16 cellular contexts compared by ENCODE assay signal in the genomic region with DNA sequence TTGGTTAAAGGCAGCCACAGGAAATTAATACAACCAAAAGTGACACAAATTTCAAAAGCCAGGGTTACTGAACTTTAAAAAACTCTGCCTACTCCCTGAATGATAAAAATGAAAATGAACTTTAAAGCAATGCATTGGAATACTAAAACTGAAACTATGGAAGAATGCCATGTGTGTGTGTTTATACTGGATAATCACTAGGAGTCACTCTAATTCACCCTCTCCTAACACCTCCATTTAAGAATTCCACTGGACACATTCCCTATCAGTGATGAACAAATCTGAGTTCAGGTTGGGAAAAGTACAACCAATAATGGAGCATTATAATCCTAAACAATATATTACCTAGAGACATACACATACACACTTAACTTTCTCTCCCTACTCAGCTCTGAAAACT. TPM values are rescaled to one million over a fixed set of nuclear protein-coding genes. Genes with fewer than 3 reads are reported as not detected.
DNase-seq lines count a peak whose midpoint lies in the region; ATAC-seq and TF ChIP-seq lines count a peak whose summit lies in the region.
"Had no signal": no experiment of that assay in that cellular context is flagged by ENCODE, and none has a peak within 500 bp of the region (broad histone marks: within the 10 kb centered on the region; RNA-seq: fewer than 3 reads in every experiment).

No MANE protein-coding gene starts in this region.

- DNase-seq in AG09319 (ENCODE audit: extremely low read depth, low read depth) (peak; percentile 3), dermis blood vessel endothelial cell (peak; percentile 34), lung microvascular endothelial cell (ENCODE audit: low read depth in 2 of 2) (peak; percentile 21 to 58), SKM-1 treated with dmso at 0.1 percent for 144 hours (lab: John Stamatoyannopoulos, UW; ENCODE audit: unreplicated experiment) (no peak), NCI-H82 (lab: John Stamatoyannopoulos, UW) (no peak)
- DNase-seq: activated CD4-positive, alpha-beta T cell treated with anti-CD3 and anti-CD28 coated beads for 48 hours; CD4-positive, CD25-positive, alpha-beta regulatory T cell; effector CD4-positive, alpha-beta T cell; islet precursor cell; NCI-H2029; stimulated activated CD4-positive, alpha-beta T cell treated with anti-CD3 and anti-CD28 coated beads, Interleukin-15, amount 100 ng/mL, for 24 hours; T-helper 2 cell had no signal

- ATAC-seq in HG02884 (IDR thresholded peaks at IDR 0.05; ENCODE audit: unreplicated experiment) (no peak), GM19351 (IDR thresholded peaks at IDR 0.05; ENCODE audit: unreplicated experiment) (no peak)
- ATAC-seq: Right ventricle myocardium inferior had no signal

- TF ChIP-seq CTCF in AG09319 (IDR thresholded peaks at IDR 0.05; ENCODE audit: low read depth, low read length) (no peak; the same call in 1 of the 2 replicates), LNCAP (IDR thresholded peaks at IDR 0.05) (peak; percentile 12; the same call in 1 of the 2 replicates)

RNA-seq across cellular contexts. Expression of gene PLAAT3, which starts 27.5 kb away (rescaled TPM):
- total RNA-seq in dermis blood vessel endothelial cell (59.1 and 85.3 TPM in 2 replicates), lung microvascular endothelial cell (56.2 and 63.1 TPM in 2 replicates)

RNA-seq across cellular contexts. Expression of gene ATL3, which starts 29.4 kb away (rescaled TPM):
- 99.4 and 106 TPM in 2 replicates for total RNA-seq in dermis blood vessel endothelial cell
- total RNA-seq in lung microvascular endothelial cell, result 69.3 and 85.7 TPM in 2 replicates

RNA-seq across cellular contexts. Expression of gene RTN3, which starts 39.6 kb away (rescaled TPM):
- total RNA-seq in dermis blood vessel endothelial cell (58.5 and 89.9 TPM in 2 replicates), lung microvascular endothelial cell (42.7 and 49.8 TPM in 2 replicates)

Comparison
In these comparisons a context has a peak if more than half of its experiments do, and no peak if none do; other contexts are left out.
1. DNase-seq: peak in AG09319 (single experiment), dermis blood vessel endothelial cell (single experiment) and lung microvascular endothelial cell (2 of 2); none in SKM-1 treated with dmso at 0.1 percent for 144 hours (single experiment) and NCI-H82 (single experiment).